In the genomic region with DNA sequence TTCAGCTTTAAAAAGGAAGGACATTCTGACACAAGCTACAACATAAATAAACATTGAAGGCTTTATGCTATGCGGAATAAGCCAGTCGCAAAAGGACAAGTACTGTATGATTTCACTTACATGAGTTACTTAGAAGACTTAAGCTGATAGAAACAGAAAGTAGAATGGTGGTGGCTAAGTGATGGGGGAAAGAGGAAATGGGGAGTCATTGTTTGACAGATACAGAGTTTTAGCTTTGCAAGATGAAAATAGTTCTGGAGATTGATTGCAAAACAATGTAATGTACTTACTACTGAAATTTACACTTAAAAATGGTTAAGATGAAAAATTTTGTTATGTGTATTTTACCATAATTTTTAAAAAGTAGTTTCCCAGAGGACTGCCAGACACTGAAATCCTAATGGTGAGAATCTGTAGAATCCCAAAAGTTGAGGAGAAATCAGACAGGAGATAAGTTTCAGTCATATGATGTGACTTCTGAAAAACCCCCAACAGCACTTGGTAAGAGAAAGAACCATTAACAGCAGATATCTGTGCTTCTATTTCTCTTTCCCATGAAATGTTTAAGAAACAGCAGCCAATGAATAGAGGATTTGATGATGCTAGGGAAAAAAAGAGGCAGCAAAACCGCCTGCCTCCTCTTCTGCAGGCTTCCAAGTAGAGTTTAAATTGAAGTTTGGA, we compare ENCODE assay signal across 10 cellular contexts. TPM values are rescaled to one million over a fixed set of nuclear protein-coding genes. Genes with fewer than 3 reads are reported as not detected.
DNase-seq lines count a peak whose midpoint lies in the region; ATAC-seq and FAIRE-seq lines count a peak whose summit lies in the region.
"Had no signal": no experiment of that assay in that cellular context is flagged by ENCODE, and none has a peak within 500 bp of the region (broad histone marks: within the 10 kb centered on the region; RNA-seq: fewer than 3 reads in every experiment).

No MANE protein-coding gene starts in this region.

- peak; percentile 95 for FAIRE-seq in GM19239 (lab: Jason Lieb, UNC)

- ATAC-seq in HG03039 (IDR thresholded peaks at IDR 0.05; ENCODE audit: unreplicated experiment) = peak; percentile 95

- DNase-seq in CD1c-positive myeloid dendritic cell (ENCODE audit: extremely low spot score) (peak; percentile 72), GM19239 (ENCODE audit: insufficient read length, low spot score) (peak; percentile 24), SIG-M5 treated with dmso at 0.1 percent for 504 hours (lab: John Stamatoyannopoulos, UW; ENCODE audit: unreplicated experiment) (peak; percentile 92), posterior vena cava (ENCODE audit: low spot score) (no peak), COLO829 (ENCODE audit: low spot score) (no peak), DMS 273 treated with DMSO at 0.1 percent for 48 hours (lab: John Stamatoyannopoulos, UW) (no peak), NCI-H2196 treated with DMSO at 0.1 percent for 48 hours (lab: John Stamatoyannopoulos, UW; ENCODE audit: unreplicated experiment) (no peak)
- DNase-seq: DND-41 had no signal

- intact Hi-C loops in posterior vena cava (cut with DNase I) = no loop called here

RNA-seq across cellular contexts. Expression of a gene that starts 16.6 kb away (rescaled TPM):
- total RNA-seq in posterior vena cava = not detected
- total RNA-seq: fibroblast of lung had no signal

RNA-seq across cellular contexts. Expression of a gene that starts 22.5 kb away (rescaled TPM):
- total RNA-seq in posterior vena cava = 1 to 10 TPM; 2.0 to 5.0 TPM
- total RNA-seq: fibroblast of lung had no signal

RNA-seq across cellular contexts. Expression of a gene that starts 50.2 kb away (rescaled TPM):
- total RNA-seq in posterior vena cava = not detected
- total RNA-seq: fibroblast of lung had no signal

Comparison
In these comparisons a context has a peak if more than half of its experiments do, and no peak if none do; other contexts are left out.
1. DNase-seq: peak in CD1c-positive myeloid dendritic cell (single experiment), GM19239 (single experiment) and SIG-M5 treated with dmso at 0.1 percent for 504 hours (single experiment); none in posterior vena cava (single experiment), COLO829 (single experiment), DMS 273 treated with DMSO at 0.1 percent for 48 hours (single experiment) and NCI-H2196 treated with DMSO at 0.1 percent for 48 hours (single experiment).